15 cellular contexts compared by ENCODE assay signal in the genomic region with DNA sequence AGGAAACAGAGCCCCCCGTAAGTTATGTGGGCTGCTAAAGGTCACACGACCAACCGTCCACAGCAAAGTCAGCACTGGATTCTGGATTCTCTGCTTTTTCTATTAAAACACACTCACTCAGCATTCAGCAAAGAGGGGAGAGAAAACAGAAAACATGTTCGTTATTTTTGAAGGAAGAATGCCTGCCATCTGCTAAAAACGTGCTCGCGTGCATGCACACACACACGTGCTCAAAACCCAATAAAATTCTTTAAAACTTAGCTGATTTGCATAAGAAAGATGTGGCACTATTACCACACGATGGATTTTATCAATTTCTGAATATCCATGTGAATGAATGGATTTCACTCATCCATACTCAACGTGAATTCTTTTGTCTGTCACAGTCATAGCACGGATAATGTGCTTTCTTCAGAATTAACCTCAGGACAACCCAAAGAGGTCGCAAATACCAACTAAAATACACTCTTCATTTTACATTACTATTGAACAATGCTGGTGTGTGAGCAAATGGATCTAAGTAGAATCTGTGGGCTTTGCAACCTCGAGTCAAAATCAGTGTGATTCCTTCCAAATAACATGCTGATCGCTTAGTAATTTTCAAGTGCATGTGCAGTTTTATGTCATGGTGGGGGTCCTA. TPM values are rescaled to one million over a fixed set of nuclear protein-coding genes. Genes with fewer than 3 reads are reported as not detected.
DNase-seq lines count a peak whose midpoint lies in the region; ATAC-seq and TF ChIP-seq lines count a peak whose summit lies in the region.
"Had no signal": no experiment of that assay in that cellular context is flagged by ENCODE, and none has a peak within 500 bp of the region (broad histone marks: within the 10 kb centered on the region; RNA-seq: fewer than 3 reads in every experiment).

No MANE protein-coding gene starts in this region.

- H3K27me3 ChIP-seq in left ventricle myocardium inferior (ENCODE audit: low read depth) (no peaks in the 10 kb centered on the region), RWPE2 (ENCODE audit: insufficient read depth, poor library complexity, severe bottlenecking) (no peaks in the 10 kb centered on the region), vagina (no peaks in the 10 kb centered on the region)
- H3K27me3 ChIP-seq: BE2C, SJCRH30 had no signal

- no peak for DNase-seq in left ventricle myocardium inferior
- DNase-seq in Right ventricle myocardium inferior (ENCODE audit: missing footprints), result no peak
- no peak for DNase-seq in RWPE2 (ENCODE audit: low spot score)
- DNase-seq in neural crest cell (ENCODE audit: low read depth, low spot score), result no peak
- DNase-seq in vagina (ENCODE audit: extremely low spot score in 2 of 2), result no peak
- DNase-seq in effector memory CD8-positive, alpha-beta T cell, result no peak
- DNase-seq in GM10266 (ENCODE audit: extremely low spot score), result no peak
- DNase-seq: BE2C; CD4-positive, alpha-beta memory T cell; Karpas-422; NCI-H187 treated with DMSO at 0.1 percent for 48 hours; NCI-H2171; NCI-H510A; SJCRH30 had no signal

- H3K27ac ChIP-seq in left ventricle myocardium inferior (replicated peaks) (peak overlapping the region; percentile 67), RWPE2 (ENCODE audit: poor library complexity, severe bottlenecking) (peak overlapping the region; percentile 93), vagina (peak overlapping the region; percentile 23)
- H3K27ac ChIP-seq: SJCRH30 had no signal

- H3K4me3 Mint-ChIP-seq in neural crest cell, result peak overlapping the region; percentile 28
- H3K4me3 Mint-ChIP-seq in effector memory CD8-positive, alpha-beta T cell, result no peak overlapping the region
- H3K4me3 Mint-ChIP-seq: CD4-positive, alpha-beta memory T cell had no signal

- peaks cover 100% of the 10 kb centered on the region for H3K4me1 ChIP-seq in left ventricle myocardium inferior
- peaks cover 21% of the 10 kb centered on the region for H3K4me1 ChIP-seq in RWPE2 (ENCODE audit: insufficient read depth, poor library complexity, severe bottlenecking)
- peaks cover 43% of the 10 kb centered on the region for H3K4me1 ChIP-seq in vagina

- no peak for ATAC-seq in Right ventricle myocardium inferior
- ATAC-seq in RWPE2 (ENCODE audit: low read depth), result no peak
- ATAC-seq in effector memory CD8-positive, alpha-beta T cell (replicated peaks), result no peak
- ATAC-seq in HG03108 (IDR thresholded peaks at IDR 0.05; ENCODE audit: unreplicated experiment), result no peak

- peak overlapping the region; percentile 58 for H3K27ac Mint-ChIP-seq in neural crest cell (ENCODE audit: unreplicated experiment)
- no peak overlapping the region for H3K27ac Mint-ChIP-seq in effector memory CD8-positive, alpha-beta T cell
- H3K27ac Mint-ChIP-seq: CD4-positive, alpha-beta memory T cell had no signal

- H3K9me3 Mint-ChIP-seq in neural crest cell, result no peaks in the 10 kb centered on the region
- H3K9me3 Mint-ChIP-seq in effector memory CD8-positive, alpha-beta T cell, result no peaks in the 10 kb centered on the region
- H3K9me3 Mint-ChIP-seq: CD4-positive, alpha-beta memory T cell had no signal

- H3K36me3 Mint-ChIP-seq in neural crest cell (ENCODE audit: low read depth), result no peaks in the 10 kb centered on the region
- H3K36me3 Mint-ChIP-seq in effector memory CD8-positive, alpha-beta T cell (ENCODE audit: insufficient read depth), result no peaks in the 10 kb centered on the region
- H3K36me3 Mint-ChIP-seq: CD4-positive, alpha-beta memory T cell had no signal

- H3K9me3 ChIP-seq in left ventricle myocardium inferior (replicated peaks), result no peaks in the 10 kb centered on the region
- H3K9me3 ChIP-seq in RWPE2 (ENCODE audit: severe bottlenecking), result no peaks in the 10 kb centered on the region
- H3K9me3 ChIP-seq in vagina, result no peaks in the 10 kb centered on the region
- H3K9me3 ChIP-seq: BE2C, SJCRH30 had no signal

- H3K4me3 ChIP-seq in left ventricle myocardium inferior, result peak overlapping the region; percentile 10
- H3K4me3 ChIP-seq in RWPE2 (ENCODE audit: severe bottlenecking), result no peak overlapping the region
- H3K4me3 ChIP-seq in vagina, result no peak overlapping the region
- H3K4me3 ChIP-seq: SJCRH30 had no signal

- TF ChIP-seq POLR2A in vagina (IDR thresholded peaks at IDR 0.05), result no peak

- H3K36me3 ChIP-seq in left ventricle myocardium inferior (peaks cover 6% of the 10 kb centered on the region), RWPE2 (ENCODE audit: low read depth) (peaks cover 44% of the 10 kb centered on the region), vagina (no peaks in the 10 kb centered on the region)
- H3K36me3 ChIP-seq: SJCRH30 had no signal

- peaks cover 59% of the 10 kb centered on the region for H3K4me1 Mint-ChIP-seq in neural crest cell
- no peaks in the 10 kb centered on the region for H3K4me1 Mint-ChIP-seq in effector memory CD8-positive, alpha-beta T cell (ENCODE audit: low read depth in 2 of 2)
- H3K4me1 Mint-ChIP-seq: CD4-positive, alpha-beta memory T cell had no signal

- no peaks in the 10 kb centered on the region for H3K27me3 Mint-ChIP-seq in neural crest cell (ENCODE audit: low read depth)
- peaks cover 23 to 48% of the 10 kb centered on the region in 2 donors for H3K27me3 Mint-ChIP-seq in effector memory CD8-positive, alpha-beta T cell

- no peak for TF ChIP-seq CTCF in left ventricle myocardium inferior (IDR thresholded peaks at IDR 0.05; ENCODE audit: borderline replicate concordance)
- no peak for TF ChIP-seq CTCF in RWPE2 (IDR thresholded peaks at IDR 0.05; ENCODE audit: poor library complexity, severe bottlenecking)
- TF ChIP-seq CTCF in neural crest cell (conservative IDR thresholded peaks at IDR 0.05), result no peak
- TF ChIP-seq CTCF in vagina (IDR thresholded peaks at IDR 0.05), result no peak
- no peak for TF ChIP-seq CTCF in GM10266 (IDR thresholded peaks at IDR 0.05; ENCODE audit: control insufficient read depth, insufficient read depth, low read depth, missing control alignments)

- intact Hi-C loops in left ventricle myocardium inferior (cut with micrococcal nuclease) (no loop called here), Right ventricle myocardium inferior (cut with DNase I) (no loop called here), vagina (cut with DNase I) (no loop called here)

RNA-seq across cellular contexts. Expression of a gene that starts 40.8 kb away (rescaled TPM):
- total RNA-seq in left ventricle myocardium inferior (168 TPM), Right ventricle myocardium inferior (175 TPM), neural crest cell (14.5 and 16.1 TPM in 2 replicates), vagina (52.5 TPM)

Comparison
In these comparisons a context has a peak if more than half of its experiments do, and no peak if none do; other contexts are left out.
1. H3K27ac ChIP-seq: peak in every context shown above with its lines; median percentile 93 in RWPE2; 67 in left ventricle myocardium inferior; 23 in vagina.